29 cellular contexts compared by ENCODE assay signal in genomic region chr16:30641378-30641982, GRCh38.
"Had no signal": no experiment of that assay in that cellular context is flagged by ENCODE, and none has a peak within 500 bp of the region (broad histone marks: within the 10 kb centered on the region; RNA-seq: fewer than 3 reads in every experiment).

No MANE protein-coding gene starts in this region.

- H3K4me3 ChIP-seq: adrenal gland, body of pancreas, colonic mucosa, esophagus squamous epithelium, gastroesophageal sphincter had no signal

- H3K27ac ChIP-seq: adrenal gland, body of pancreas, colonic mucosa, epithelial cell of prostate, esophagus squamous epithelium, gastroesophageal sphincter, WERI-Rb-1 had no signal

- H3K4me1 ChIP-seq: adrenal gland, colonic mucosa, gastroesophageal sphincter had no signal

- ATAC-seq: activated CD4-positive, CD25-positive, alpha-beta regulatory T cell treated with anti-CD3 and anti-CD28 coated beads, Interleukin-2, amount 50 U/mL, for 24 hours; activated CD8-positive, alpha-beta T cell treated with anti-CD3 and anti-CD28 coated beads for 36 hours; activated naive CD8-positive, alpha-beta T cell treated with anti-CD3 and anti-CD28 coated beads, Interleukin-2, amount 50 U/mL, for 24 hours; activated T-cell treated with anti-CD3 and anti-CD28 coated beads, Interleukin-2, amount 50 U/mL, for 4 hours; activated T-helper 17 cell treated with anti-CD3 and anti-CD28 coated beads, Interleukin-2, amount 50 U/mL, for 72 hours; body of pancreas; gastroesophageal sphincter; T-helper 17 cell had no signal

- H3K9me3 ChIP-seq: adrenal gland, body of pancreas, colonic mucosa, esophagus squamous epithelium, gastroesophageal sphincter had no signal

- H3K27me3 ChIP-seq: adrenal gland, body of pancreas, colonic mucosa, esophagus squamous epithelium, gastroesophageal sphincter had no signal

- DNase-seq: activated B cell treated with CpG ODN at 0.5 μM for 24 hours; activated CD4-positive, alpha-beta T cell treated with anti-CD3 and anti-CD28 coated beads for 48 hours; activated CD4-positive, alpha-beta T cell treated with anti-CD3 and anti-CD28 coated beads, Interleukin-2, amount 50 U/mL, for 1 hour; activated CD4-positive, alpha-beta T cell treated with anti-CD3 and anti-CD28 coated beads, Interleukin-2, amount 50 U/mL, for 48 hours; activated CD8-positive, alpha-beta memory T cell treated with anti-CD3 and anti-CD28 coated beads for 24 hours; activated CD8-positive, alpha-beta T cell treated with anti-CD3 and anti-CD28 coated beads for 36 hours; activated effector memory CD4-positive, alpha-beta T cell treated with Interleukin-2 at 50 U/mL for 16 hours; activated gamma-delta T cell treated with Interleukin-2 at 50 U/mL for 16 hours; activated naive CD4-positive, alpha-beta T cell treated with Interleukin-2 at 50 U/mL for 16 hours; activated naive CD8-positive, alpha-beta T cell treated with anti-CD3 and anti-CD28 coated beads for 36 hours; activated naive CD8-positive, alpha-beta T cell treated with anti-CD3 and anti-CD28 coated beads, Interleukin-2, amount 50 U/mL, for 24 hours; activated T-cell treated with anti-CD3 and anti-CD28 coated beads, Interleukin-2, amount 50 U/mL, for 4 hours; adrenal gland; amygdala; aorta; body of pancreas; caudate nucleus; colonic mucosa; effector CD8-positive, alpha-beta T cell; esophagus squamous epithelium; foreskin melanocyte; T-helper 1 cell; T-helper 17 cell; T1000; WERI-Rb-1 had no signal

- H3K36me3 ChIP-seq: adrenal gland, colonic mucosa, esophagus squamous epithelium, gastroesophageal sphincter, WERI-Rb-1 had no signal
